Comparison of ENCODE assay signal across 9 cellular contexts in genomic region chr4:75630174-75630931, GRCh38. TPM values are rescaled to one million over a fixed set of nuclear protein-coding genes. Genes with fewer than 3 reads are reported as not detected.
DNase-seq lines count a peak whose midpoint lies in the region; ATAC-seq and TF ChIP-seq lines count a peak whose summit lies in the region.
"Had no signal": no experiment of that assay in that cellular context is flagged by ENCODE, and none has a peak within 500 bp of the region (broad histone marks: within the 10 kb centered on the region; RNA-seq: fewer than 3 reads in every experiment).

TSS of gene CDKL2 (minus strand) at chr4:75630528. CDS start at chr4:75625988, 4,540 bp downstream.

- peak; percentile 99 for ATAC-seq in CD8-positive, alpha-beta T cell
- ATAC-seq in GM21360 (IDR thresholded peaks at IDR 0.05; ENCODE audit: unreplicated experiment): peak; percentile 98

- DNase-seq in CD8-positive, alpha-beta T cell: peak; percentile 85 to 95 (median 94)
- DNase-seq in HUDEP-2 (lab: John Stamatoyannopoulos, UW; ENCODE audit: unreplicated experiment in 76 of 76): peak in 61 of 76 experiments; percentile 1 to 88 (median 50)
- peak; percentile 96 for DNase-seq in SK-N-SH
- DNase-seq in adrenal gland: peak; percentile 85 to 95 (median 87)
- peak; percentile 80 for DNase-seq in left ventricle myocardium inferior
- DNase-seq in posterior cingulate gyrus: peak; percentile 73 to 97 (median 86)
- peak; percentile 42 to 57 for DNase-seq in tibial nerve (ENCODE audit: low spot score in 2 of 2)

- no peaks in the 10 kb centered on the region for H3K9me3 Mint-ChIP-seq in CD8-positive, alpha-beta T cell

- peaks cover 8% of the 10 kb centered on the region for H3F3A ChIP-seq in SK-N-SH (replicated peaks; ENCODE audit: insufficient read depth)

- peaks cover 15% of the 10 kb centered on the region for H3K4me1 Mint-ChIP-seq in CD8-positive, alpha-beta T cell (ENCODE audit: low read depth)

- H3K36me3 Mint-ChIP-seq in CD8-positive, alpha-beta T cell: no peaks in the 10 kb centered on the region

- TF ChIP-seq POLR2A in adrenal gland (IDR thresholded peaks at IDR 0.05) (no peak), tibial nerve (IDR thresholded peaks at IDR 0.05) (no peak)

- H3K9me2 ChIP-seq in SK-N-SH: no peaks in the 10 kb centered on the region

- H3K79me2 ChIP-seq in SK-N-SH (ENCODE audit: insufficient read depth): no peaks in the 10 kb centered on the region

- peak within 1 kb of the TSS; percentile 98 for H2AFZ ChIP-seq in SK-N-SH (ENCODE audit: low read depth)

- intact Hi-C loops in CD8-positive, alpha-beta T cell (cut with DNase I, micrococcal nuclease): loop anchor here (1.0 to 10.0 kb wide), 8 partner anchors 18 to 1524 kb away; partner anchors contain the start of genes RCHY1 (in 2 of the 2), THAP6 (in 2 of the 2), USO1 (in 2 of the 2) and CCNG2 (in 1 of the 2)
- intact Hi-C loops in adrenal gland (cut with DNase I): no loop called here
- intact Hi-C loops in left ventricle myocardium inferior (cut with micrococcal nuclease): no loop called here
- intact Hi-C loops in posterior cingulate gyrus (cut with DNase I): loop anchor here (2.0 kb wide), 1 partner anchor 42 kb away; the partner anchor contains the start of gene G3BP2

- no peaks in the 10 kb centered on the region for H4K20me1 ChIP-seq in SK-N-SH (ENCODE audit: insufficient read depth)

- H3K27me3 Mint-ChIP-seq in CD8-positive, alpha-beta T cell (ENCODE audit: low read depth): no peaks in the 10 kb centered on the region

- peak within 1 kb of the TSS; percentile 91 for H3K4me2 ChIP-seq in SK-N-SH
- H3K4me2 ChIP-seq: KMS-11 had no signal

- H3K36me3 ChIP-seq in CD8-positive, alpha-beta T cell (ENCODE audit: insufficient read depth, low read length): no peaks in the 10 kb centered on the region
- H3K36me3 ChIP-seq in SK-N-SH (replicated peaks in 1 of 2; ENCODE audit: control insufficient read depth in 1 of 2, insufficient read depth in 2 of 2, low read length in 1 of 2) (no peaks in the 10 kb centered on the region), adrenal gland (replicated peaks in 1 of 2) (no peaks in the 10 kb centered on the region), left ventricle myocardium inferior (no peaks in the 10 kb centered on the region), tibial nerve (no peaks in the 10 kb centered on the region)

- no peak for TF ChIP-seq CTCF in CD8-positive, alpha-beta T cell (IDR thresholded peaks at IDR 0.05)
- TF ChIP-seq CTCF in SK-N-SH (IDR thresholded peaks at IDR 0.05) (no peak; the same call in 1 of the 2 replicates), adrenal gland (IDR thresholded peaks at IDR 0.05) (no peak), left ventricle myocardium inferior (IDR thresholded peaks at IDR 0.05; ENCODE audit: borderline replicate concordance) (no peak), tibial nerve (IDR thresholded peaks at IDR 0.05) (no peak)

- H3K27ac ChIP-seq in CD8-positive, alpha-beta T cell (ENCODE audit: low read depth, low read length): peak within 1 kb of the TSS; percentile 56
- H3K27ac ChIP-seq in SK-N-SH (ENCODE audit: low read depth in 2 of 2, low read length in 1 of 2) (peak within 1 kb of the TSS in 1 of 2 experiments; percentile 54; a peak in 1 of 4 replicates), adrenal gland (peak within 1 kb of the TSS in 1 of 5 donors; percentile 13), left ventricle myocardium inferior (replicated peaks) (no peak within 1 kb of the TSS), tibial nerve (peak within 1 kb of the TSS in 2 of 4 donors; percentile 29 to 53)
- H3K27ac ChIP-seq: KMS-11 had no signal

- no peak for TF ChIP-seq RAD21 in SK-N-SH (IDR thresholded peaks at IDR 0.05; ENCODE audit: low read length)

- peak within 1 kb of the TSS; percentile 82 for H3K4me3 ChIP-seq in CD8-positive, alpha-beta T cell (ENCODE audit: low read depth, low read length)
- H3K4me3 ChIP-seq in SK-N-SH (ENCODE audit: low read depth in 2 of 2, low read length in 1 of 2) (peak within 1 kb of the TSS; percentile 80 to 83), adrenal gland (peak within 1 kb of the TSS; percentile 52 to 72 (median 58)), left ventricle myocardium inferior (peak within 1 kb of the TSS; percentile 70), tibial nerve (peak within 1 kb of the TSS; percentile 41 to 86 (median 61))

- 2% methylated on average over 42 of the region's 57 CpGs for WGBS in SK-N-SH (ENCODE audit: low lambda C conversion rate)
- WGBS in adrenal gland, 4 donors: 1 to 5% (median 2%) methylated on average over 8 to 57 of the region's 57 CpGs
- 2% methylated on average over 53 to 54 of the region's 57 CpGs for WGBS in tibial nerve, 2 donors

- peak within 1 kb of the TSS; percentile 63 for H3K9ac ChIP-seq in SK-N-SH
- H3K9ac ChIP-seq: KMS-11 had no signal

- CTCF ChIA-PET in CD8-positive, alpha-beta T cell (lab: Charles Lee): no interaction called here
- CTCF ChIA-PET in SK-N-SH (lab: Yijun Ruan, JAX): interaction anchor here (1.9 kb wide), 1 partner anchor 94 kb away, joined by 10 read pairs; the partner anchor contains the start of gene USO1

- H3K4me3 Mint-ChIP-seq in CD8-positive, alpha-beta T cell: peak within 1 kb of the TSS; percentile 91

- no peak for TF ChIP-seq EP300 in SK-N-SH (IDR thresholded peaks at IDR 0.05; ENCODE audit: borderline replicate concordance in 1 of 2, low read depth in 1 of 2, low read length in 1 of 2)
- peak in 1 of 2 donors; percentile 48 for TF ChIP-seq EP300 in tibial nerve (IDR thresholded peaks at IDR 0.05)

- peaks cover 6% of the 10 kb centered on the region for H3K4me1 ChIP-seq in CD8-positive, alpha-beta T cell (ENCODE audit: insufficient read depth, low read length)
- H3K4me1 ChIP-seq in SK-N-SH (ENCODE audit: control insufficient read depth in 1 of 2, insufficient read depth in 2 of 2, low read depth in 1 of 2, low read length in 1 of 2): peaks cover 0 to 5% of the 10 kb centered on the region in 2 experiments; a peak in 1 of 4 replicates
- H3K4me1 ChIP-seq in adrenal gland (replicated peaks in 1 of 2): peaks cover 0 to 3% of the 10 kb centered on the region in 2 donors
- peaks cover 12% of the 10 kb centered on the region for H3K4me1 ChIP-seq in left ventricle myocardium inferior
- peaks cover 0 to 12% (median 8%) of the 10 kb centered on the region in 4 donors for H3K4me1 ChIP-seq in tibial nerve

- H3K27me3 ChIP-seq in CD8-positive, alpha-beta T cell (ENCODE audit: insufficient read depth, low read length): no peaks in the 10 kb centered on the region
- H3K27me3 ChIP-seq in SK-N-SH (ENCODE audit: insufficient read depth): no peaks in the 10 kb centered on the region
- no peaks in the 10 kb centered on the region for H3K27me3 ChIP-seq in adrenal gland
- H3K27me3 ChIP-seq in left ventricle myocardium inferior (ENCODE audit: low read depth): no peaks in the 10 kb centered on the region
- no peaks in the 10 kb centered on the region for H3K27me3 ChIP-seq in tibial nerve

- peak within 1 kb of the TSS; percentile 84 for H3K27ac Mint-ChIP-seq in CD8-positive, alpha-beta T cell

- H3K9me3 ChIP-seq in CD8-positive, alpha-beta T cell (ENCODE audit: low read length): no peaks in the 10 kb centered on the region
- no peaks in the 10 kb centered on the region for H3K9me3 ChIP-seq in SK-N-SH
- no peaks in the 10 kb centered on the region for H3K9me3 ChIP-seq in adrenal gland (replicated peaks in 1 of 3)
- no peaks in the 10 kb centered on the region for H3K9me3 ChIP-seq in left ventricle myocardium inferior (replicated peaks)
- H3K9me3 ChIP-seq in tibial nerve: no peaks in the 10 kb centered on the region

- POLR2A ChIA-PET in CD8-positive, alpha-beta T cell (lab: Charles Lee): interaction anchor here (1.0 to 1.9 kb wide), 5 partner anchors 9 to 94 kb away, joined by 3 to 13 read pairs (median 7); partner anchors contain the start of gene USO1
- POLR2A ChIA-PET in SK-N-SH (lab: Yijun Ruan, JAX): interaction anchor here (0.6 to 1.3 kb wide), 2 partner anchors 44 to 108 kb away, joined by 3 read pairs; no protein-coding TSS in a partner anchor

TF ChIP-seq in SK-N-SH, 30 proteins besides CTCF, POLR2A, EP300 and RAD21 (continues in another document):
- peak; percentile 76 for TF ChIP-seq RFX5 (IDR thresholded peaks at IDR 0.05; ENCODE audit: low read length)
- no peak for TF ChIP-seq IRF3 (IDR thresholded peaks at IDR 0.05; ENCODE audit: low read depth, low read length)
- TF ChIP-seq GABPA (IDR thresholded peaks at IDR 0.05; ENCODE audit: low read depth): no peak
- no peak for TF ChIP-seq YY1 (IDR thresholded peaks at IDR 0.05; ENCODE audit: low read depth)

RNA-seq across cellular contexts. Expression of gene CDKL2, which starts in this region (rescaled TPM):
- 1 to 10 TPM in 1 of 2 experiments, under 1 TPM in 1; 0.89 to 1.4 TPM for total RNA-seq in CD8-positive, alpha-beta T cell
- 0.41 and 0.58 TPM in 2 replicates for polyA plus RNA-seq in SK-N-SH (2012; rRNA removed)
- polyA plus RNA-seq in SK-N-SH (2012; cell fraction: cytosol; rRNA removed): 0.58 and 0.94 TPM in 2 replicates
- polyA plus RNA-seq in SK-N-SH (2012; cell fraction: nucleus; rRNA removed): 1.5 and 2.3 TPM in 2 replicates
- total RNA-seq in adrenal gland: 1 to 10 TPM in 1 of 8 donors, under 1 TPM in 7; 0.17 to 1.8 (median 0.60) TPM
- polyA plus RNA-seq in adrenal gland: 1 to 10 TPM in 1 of 3 donors, under 1 TPM in 2; 0.13 to 1.1 (median 0.32) TPM
- total RNA-seq in left ventricle myocardium inferior: 0.11 TPM
- 1 to 10 TPM in 1 of 4 donors, under 1 TPM in 2, not detected in 1; 0.21 to 2.9 (median 0.66) TPM for total RNA-seq in tibial nerve

Comparison
In these comparisons a context has a peak if more than half of its experiments do, and no peak if none do; other contexts are left out.
1. Peak in DNase-seq and H3K4me3 ChIP-seq in left ventricle myocardium inferior; RNA of the gene not detected or under 1 TPM.
2. intact Hi-C loops: an anchor here in CD8-positive, alpha-beta T cell (1.0 to 10.0 kb wide) and posterior cingulate gyrus (2.0 kb wide); none called in adrenal gland and left ventricle myocardium inferior.